ENCODE assay signal across 2 cellular contexts in genomic region chr16:20042848-20043247, GRCh38.
TF ChIP-seq lines count a peak whose summit lies in the region.

No MANE protein-coding gene starts in this region.

TF ChIP-seq in GM23338, 12 proteins besides CTCF, POLR2A, EP300 and RAD21 (continued from another document):
- TF ChIP-seq REST (IDR thresholded peaks at IDR 0.05; ENCODE audit: unreplicated experiment) (no peak), EZH2phosphoT487 (IDR thresholded peaks at IDR 0.05; ENCODE audit: unreplicated experiment) (no peak), ETS1 (IDR thresholded peaks at IDR 0.05) (no peak), JUNB (IDR thresholded peaks at IDR 0.05; ENCODE audit: unreplicated experiment) (no peak), NANOG (IDR thresholded peaks at IDR 0.05; ENCODE audit: borderline replicate concordance) (no peak)

TF ChIP-seq in K562, 482 proteins besides CTCF, POLR2A, EP300 and RAD21 (continued from another document and continues in another):
- TF ChIP-seq ZNF699 (CRISPR knock-in tag; IDR thresholded peaks at IDR 0.05; ENCODE audit: insufficient replicate concordance) (no peak), TGIF2 (CRISPR knock-in tag; IDR thresholded peaks at IDR 0.05) (no peak), MTA3 (IDR thresholded peaks at IDR 0.05; ENCODE audit: borderline replicate concordance) (no peak), ZBTB17 (CRISPR knock-in tag; IDR thresholded peaks at IDR 0.05) (peak; percentile 98), MAFF (IDR thresholded peaks at IDR 0.05; ENCODE audit: low read length) (peak; percentile 56; the same call in 1 of the 2 replicates), NCOA4 (IDR thresholded peaks at IDR 0.05; ENCODE audit: partially characterized antibody) (no peak), TCFL5 (CRISPR knock-in tag; conservative IDR thresholded peaks at IDR 0.05) (no peak), DIDO1 (tag; IDR thresholded peaks at IDR 0.05; ENCODE audit: low read depth) (peak; percentile 66; the same call in 1 of the 2 replicates), TSHZ1 (CRISPR knock-in tag; IDR thresholded peaks at IDR 0.05) (no peak), ARID1B (IDR thresholded peaks at IDR 0.05) (peak; percentile 22; the same call in 1 of the 2 replicates), CHCHD3 (CRISPR knock-in tag; IDR thresholded peaks at IDR 0.05) (no peak), NFE2 (IDR thresholded peaks at IDR 0.05; ENCODE audit: low read depth) (peak; percentile 74), BRF1 (IDR thresholded peaks at IDR 0.05; ENCODE audit: borderline replicate concordance, extremely low read depth, insufficient read length) (no peak), E2F4 (CRISPR knock-in tag; IDR thresholded peaks at IDR 0.05; ENCODE audit: low read depth) (no peak), DPF2 (IDR thresholded peaks at IDR 0.05) (0 out of 2 replicates have a peak, but pooled peaks have one; percentile 19), ZMIZ1 (IDR thresholded peaks at IDR 0.05; ENCODE audit: low read depth in 2 of 2, low read length in 2 of 2) (peak in 1 of 2 experiments; percentile 44; a peak in 1 of 4 replicates), ATF3 (IDR thresholded peaks at IDR 0.05) (peak; percentile 68), ATF3 (CRISPR knock-in tag; conservative IDR thresholded peaks at IDR 0.05) (no peak), OTX1 (CRISPR knock-in tag; IDR thresholded peaks at IDR 0.05) (no peak), RAD51 (IDR thresholded peaks at IDR 0.05; ENCODE audit: borderline replicate concordance, low read depth) (no peak), BACH1 (tag; IDR thresholded peaks at IDR 0.05) (peak; percentile 88), ZNF551 (CRISPR knock-in tag; IDR thresholded peaks at IDR 0.05) (no peak), SRSF3 (IDR thresholded peaks at IDR 0.05; ENCODE audit: insufficient read depth, low read length) (no peak), ZNF316 (IDR thresholded peaks at IDR 0.05) (peak; percentile 69), HSF4 (CRISPR knock-in tag; IDR thresholded peaks at IDR 0.05; ENCODE audit: borderline replicate concordance) (no peak), MGA (IDR thresholded peaks at IDR 0.05) (no peak), BHLHE40 (IDR thresholded peaks at IDR 0.05; ENCODE audit: low read length) (no peak), EP400 (IDR thresholded peaks at IDR 0.05) (0 out of 2 replicates have a peak, but pooled peaks have one; percentile 18), KLF10 (CRISPR knock-in tag; IDR thresholded peaks at IDR 0.05) (no peak), NKRF (IDR thresholded peaks at IDR 0.05; ENCODE audit: borderline replicate concordance) (no peak), SREBF2 (CRISPR knock-in tag; IDR thresholded peaks at IDR 0.05) (no peak), BRD9 (IDR thresholded peaks at IDR 0.05; ENCODE audit: low read depth, partially characterized antibody) (no peak), MAFK (IDR thresholded peaks at IDR 0.05; ENCODE audit: low read length) (peak; percentile 75), GABPB2 (CRISPR knock-in tag; conservative IDR thresholded peaks at IDR 0.05) (no peak)
